Comparison of ENCODE assay signal across 1 cellular context in genomic region chr22:20116951-20117645, GRCh38.
TF ChIP-seq lines count a peak whose summit lies in the region.

Gene TRMT2A (minus strand): TSS chr22:20117226. CDS start chr22:20116906, 320 bp downstream.

TF ChIP-seq in HepG2, 621 proteins besides CTCF, POLR2A, EP300 and RAD21 (continued from another document):
- TF ChIP-seq REST (IDR thresholded peaks at IDR 0.05; ENCODE audit: borderline replicate concordance in 1 of 2, low read depth in 1 of 2, low read length in 2 of 2) = peak in 1 of 2 experiments; percentile 48; a peak in 1 of 4 replicates
- TF ChIP-seq DMAP1 (CRISPR knock-in tag; IDR thresholded peaks at IDR 0.05) = peak; percentile 76
- 0 out of 2 replicates have a peak, but pooled peaks have one; percentile 65 for TF ChIP-seq ZFP82 (CRISPR knock-in tag; IDR thresholded peaks at IDR 0.05; ENCODE audit: borderline replicate concordance)
- peak; percentile 77; the same call in 1 of the 2 replicates for TF ChIP-seq MXD4 (CRISPR knock-in tag; IDR thresholded peaks at IDR 0.05)
- TF ChIP-seq NR1H2 (CRISPR knock-in tag; IDR thresholded peaks at IDR 0.05; ENCODE audit: borderline replicate concordance, low read depth) = no peak
- TF ChIP-seq BRCA1 (CRISPR knock-in tag; IDR thresholded peaks at IDR 0.05) = peak; percentile 25; the same call in 1 of the 2 replicates
- no peak for TF ChIP-seq ZNF737 (CRISPR knock-in tag; IDR thresholded peaks at IDR 0.05; ENCODE audit: borderline replicate concordance)
- TF ChIP-seq TCF12 (IDR thresholded peaks at IDR 0.05) = no peak
- peak; percentile 87 for TF ChIP-seq TCF12 (CRISPR knock-in tag; IDR thresholded peaks at IDR 0.05)
- TF ChIP-seq ZSCAN5A (CRISPR knock-in tag; IDR thresholded peaks at IDR 0.05; ENCODE audit: borderline replicate concordance) = peak; percentile 84; the same call in 1 of the 2 replicates
- TF ChIP-seq ZNF605 (CRISPR knock-in tag; IDR thresholded peaks at IDR 0.05) = no peak; the same call in 1 of the 2 replicates
- TF ChIP-seq ZSCAN9 (CRISPR knock-in tag; IDR thresholded peaks at IDR 0.05; ENCODE audit: borderline replicate concordance) = peak; percentile 35; the same call in 1 of the 2 replicates
- no peak for TF ChIP-seq PAF1 (CRISPR knock-in tag; IDR thresholded peaks at IDR 0.05)
- peak; percentile 80 for TF ChIP-seq XRCC5 (optimal IDR thresholded peaks at IDR 0.05; ENCODE audit: low read length)
- no peak for TF ChIP-seq ZNF7 (CRISPR knock-in tag; IDR thresholded peaks at IDR 0.05)
- TF ChIP-seq, protein P1, sequence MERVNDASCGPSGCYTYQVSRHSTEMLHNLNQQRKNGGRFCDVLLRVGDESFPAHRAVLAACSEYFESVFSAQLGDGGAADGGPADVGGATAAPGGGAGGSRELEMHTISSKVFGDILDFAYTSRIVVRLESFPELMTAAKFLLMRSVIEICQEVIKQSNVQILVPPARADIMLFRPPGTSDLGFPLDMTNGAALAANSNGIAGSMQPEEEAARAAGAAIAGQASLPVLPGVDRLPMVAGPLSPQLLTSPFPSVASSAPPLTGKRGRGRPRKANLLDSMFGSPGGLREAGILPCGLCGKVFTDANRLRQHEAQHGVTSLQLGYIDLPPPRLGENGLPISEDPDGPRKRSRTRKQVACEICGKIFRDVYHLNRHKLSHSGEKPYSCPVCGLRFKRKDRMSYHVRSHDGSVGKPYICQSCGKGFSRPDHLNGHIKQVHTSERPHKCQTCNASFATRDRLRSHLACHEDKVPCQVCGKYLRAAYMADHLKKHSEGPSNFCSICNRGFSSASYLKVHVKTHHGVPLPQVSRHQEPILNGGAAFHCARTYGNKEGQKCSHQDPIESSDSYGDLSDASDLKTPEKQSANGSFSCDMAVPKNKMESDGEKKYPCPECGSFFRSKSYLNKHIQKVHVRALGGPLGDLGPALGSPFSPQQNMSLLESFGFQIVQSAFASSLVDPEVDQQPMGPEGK (CRISPR knock-in tag; IDR thresholded peaks at IDR 0.05) = peak; percentile 11; the same call in 1 of the 2 replicates
- TF ChIP-seq, protein P2, sequence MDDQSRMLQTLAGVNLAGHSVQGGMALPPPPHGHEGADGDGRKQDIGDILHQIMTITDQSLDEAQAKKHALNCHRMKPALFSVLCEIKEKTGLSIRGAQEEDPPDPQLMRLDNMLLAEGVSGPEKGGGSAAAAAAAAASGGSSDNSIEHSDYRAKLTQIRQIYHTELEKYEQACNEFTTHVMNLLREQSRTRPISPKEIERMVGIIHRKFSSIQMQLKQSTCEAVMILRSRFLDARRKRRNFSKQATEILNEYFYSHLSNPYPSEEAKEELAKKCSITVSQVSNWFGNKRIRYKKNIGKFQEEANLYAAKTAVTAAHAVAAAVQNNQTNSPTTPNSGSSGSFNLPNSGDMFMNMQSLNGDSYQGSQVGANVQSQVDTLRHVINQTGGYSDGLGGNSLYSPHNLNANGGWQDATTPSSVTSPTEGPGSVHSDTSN (CRISPR knock-in tag; IDR thresholded peaks at IDR 0.05; ENCODE audit: borderline replicate concordance) = no peak; the same call in 1 of the 2 replicates
- no peak for TF ChIP-seq SYNCRIP (IDR thresholded peaks at IDR 0.05; ENCODE audit: insufficient read depth, low read depth, low read length)
- TF ChIP-seq SIX1 (CRISPR knock-in tag; IDR thresholded peaks at IDR 0.05; ENCODE audit: borderline replicate concordance) = no peak
- peak; percentile 96 for TF ChIP-seq SKI (IDR thresholded peaks at IDR 0.05; ENCODE audit: partially characterized antibody)
- TF ChIP-seq ZMAT3 (CRISPR knock-in tag; conservative IDR thresholded peaks at IDR 0.05) = 0 out of 2 replicates have a peak, but pooled peaks have one; percentile 86
- TF ChIP-seq ZKSCAN5 (CRISPR knock-in tag; IDR thresholded peaks at IDR 0.05) = no peak
- peak; percentile 82 for TF ChIP-seq MYC (CRISPR knock-in tag; IDR thresholded peaks at IDR 0.05; ENCODE audit: borderline replicate concordance)
- no peak for TF ChIP-seq CERS6 (CRISPR knock-in tag; IDR thresholded peaks at IDR 0.05)
- TF ChIP-seq ARID3A (IDR thresholded peaks at IDR 0.05; ENCODE audit: low read depth, low read length) = no peak
- peak; percentile 18; the same call in 1 of the 2 replicates for TF ChIP-seq HOXA5 (CRISPR knock-in tag; IDR thresholded peaks at IDR 0.05)
- TF ChIP-seq ZNF850 (CRISPR knock-in tag; conservative IDR thresholded peaks at IDR 0.05) = no peak
- TF ChIP-seq GTF3A (CRISPR knock-in tag; conservative IDR thresholded peaks at IDR 0.05) = no peak; the same call in 1 of the 2 replicates
- TF ChIP-seq EEA1 (CRISPR knock-in tag; IDR thresholded peaks at IDR 0.05; ENCODE audit: borderline replicate concordance) = no peak
- TF ChIP-seq, protein P3, sequence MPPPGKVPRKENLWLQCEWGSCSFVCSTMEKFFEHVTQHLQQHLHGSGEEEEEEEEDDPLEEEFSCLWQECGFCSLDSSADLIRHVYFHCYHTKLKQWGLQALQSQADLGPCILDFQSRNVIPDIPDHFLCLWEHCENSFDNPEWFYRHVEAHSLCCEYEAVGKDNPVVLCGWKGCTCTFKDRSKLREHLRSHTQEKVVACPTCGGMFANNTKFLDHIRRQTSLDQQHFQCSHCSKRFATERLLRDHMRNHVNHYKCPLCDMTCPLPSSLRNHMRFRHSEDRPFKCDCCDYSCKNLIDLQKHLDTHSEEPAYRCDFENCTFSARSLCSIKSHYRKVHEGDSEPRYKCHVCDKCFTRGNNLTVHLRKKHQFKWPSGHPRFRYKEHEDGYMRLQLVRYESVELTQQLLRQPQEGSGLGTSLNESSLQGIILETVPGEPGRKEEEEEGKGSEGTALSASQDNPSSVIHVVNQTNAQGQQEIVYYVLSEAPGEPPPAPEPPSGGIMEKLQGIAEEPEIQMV (CRISPR knock-in tag; IDR thresholded peaks at IDR 0.05; ENCODE audit: low read depth) = peak; percentile 71
- 0 out of 2 replicates have a peak, but pooled peaks have one; percentile 75 for TF ChIP-seq KDM3A (CRISPR knock-in tag; IDR thresholded peaks at IDR 0.05; ENCODE audit: low read depth)
- no peak for TF ChIP-seq MEF2D (CRISPR knock-in tag; IDR thresholded peaks at IDR 0.05)
- peak; percentile 89 for TF ChIP-seq SALL2 (CRISPR knock-in tag; IDR thresholded peaks at IDR 0.05)
- TF ChIP-seq CCAR2 (optimal IDR thresholded peaks at IDR 0.05; ENCODE audit: low read depth, low read length) = peak; percentile 89
- TF ChIP-seq, protein P4, sequence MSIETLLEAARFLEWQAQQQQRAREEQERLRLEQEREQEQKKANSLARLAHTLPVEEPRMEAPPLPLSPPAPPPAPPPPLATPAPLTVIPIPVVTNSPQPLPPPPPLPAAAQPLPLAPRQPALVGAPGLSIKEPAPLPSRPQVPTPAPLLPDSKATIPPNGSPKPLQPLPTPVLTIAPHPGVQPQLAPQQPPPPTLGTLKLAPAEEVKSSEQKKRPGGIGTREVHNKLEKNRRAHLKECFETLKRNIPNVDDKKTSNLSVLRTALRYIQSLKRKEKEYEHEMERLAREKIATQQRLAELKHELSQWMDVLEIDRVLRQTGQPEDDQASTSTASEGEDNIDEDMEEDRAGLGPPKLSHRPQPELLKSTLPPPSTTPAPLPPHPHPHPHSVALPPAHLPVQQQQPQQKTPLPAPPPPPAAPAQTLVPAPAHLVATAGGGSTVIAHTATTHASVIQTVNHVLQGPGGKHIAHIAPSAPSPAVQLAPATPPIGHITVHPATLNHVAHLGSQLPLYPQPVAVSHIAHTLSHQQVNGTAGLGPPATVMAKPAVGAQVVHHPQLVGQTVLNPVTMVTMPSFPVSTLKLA (IDR thresholded peaks at IDR 0.05) = peak; percentile 85
- no peak for TF ChIP-seq MTA3 (CRISPR knock-in tag; IDR thresholded peaks at IDR 0.05)
- TF ChIP-seq ETS1 (CRISPR knock-in tag; IDR thresholded peaks at IDR 0.05) = no peak
- TF ChIP-seq, protein P5, sequence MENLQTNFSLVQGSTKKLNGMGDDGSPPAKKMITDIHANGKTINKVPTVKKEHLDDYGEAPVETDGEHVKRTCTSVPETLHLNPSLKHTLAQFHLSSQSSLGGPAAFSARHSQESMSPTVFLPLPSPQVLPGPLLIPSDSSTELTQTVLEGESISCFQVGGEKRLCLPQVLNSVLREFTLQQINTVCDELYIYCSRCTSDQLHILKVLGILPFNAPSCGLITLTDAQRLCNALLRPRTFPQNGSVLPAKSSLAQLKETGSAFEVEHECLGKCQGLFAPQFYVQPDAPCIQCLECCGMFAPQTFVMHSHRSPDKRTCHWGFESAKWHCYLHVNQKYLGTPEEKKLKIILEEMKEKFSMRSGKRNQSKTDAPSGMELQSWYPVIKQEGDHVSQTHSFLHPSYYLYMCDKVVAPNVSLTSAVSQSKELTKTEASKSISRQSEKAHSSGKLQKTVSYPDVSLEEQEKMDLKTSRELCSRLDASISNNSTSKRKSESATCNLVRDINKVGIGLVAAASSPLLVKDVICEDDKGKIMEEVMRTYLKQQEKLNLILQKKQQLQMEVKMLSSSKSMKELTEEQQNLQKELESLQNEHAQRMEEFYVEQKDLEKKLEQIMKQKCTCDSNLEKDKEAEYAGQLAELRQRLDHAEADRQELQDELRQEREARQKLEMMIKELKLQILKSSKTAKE (CRISPR knock-in tag; IDR thresholded peaks at IDR 0.05; ENCODE audit: borderline replicate concordance) = peak; percentile 77; the same call in 1 of the 2 replicates
TF ChIP-seq in HepG2: peak in this region for 301.
